ENCODE assay signal across 8 cellular contexts in the genomic region with DNA sequence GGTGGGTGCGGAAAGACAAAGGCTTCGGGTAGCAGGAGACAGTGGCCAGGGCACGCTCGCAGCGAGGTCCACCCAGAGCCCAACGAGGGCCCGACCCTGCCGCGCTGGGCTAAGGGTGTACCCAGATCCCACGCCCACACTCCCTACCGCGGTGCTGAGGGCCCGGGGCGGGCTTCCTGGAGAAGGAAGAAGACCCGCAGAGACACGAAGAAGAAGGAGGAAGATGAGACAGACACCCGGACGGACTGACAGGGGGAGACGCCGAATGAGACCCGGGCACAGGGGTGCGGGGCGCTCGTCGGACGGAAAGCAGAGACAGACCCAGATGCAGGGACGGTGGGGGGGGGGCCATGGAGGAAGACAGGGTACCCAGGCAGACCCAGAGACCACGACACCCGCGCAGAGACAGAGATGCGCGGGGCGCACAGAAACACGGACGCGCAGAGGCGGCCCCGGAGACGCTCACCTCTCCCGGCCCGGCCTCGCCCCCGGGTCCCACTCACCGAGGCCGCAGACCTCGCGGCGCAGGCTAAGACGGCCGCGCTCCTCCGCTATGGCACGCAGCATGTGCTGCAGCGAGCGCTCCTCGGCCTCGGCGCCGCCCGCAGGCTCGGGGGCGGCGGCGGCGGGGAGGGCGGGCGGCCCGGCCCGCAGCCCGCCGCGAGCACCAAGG. TPM values are rescaled to one million over a fixed set of nuclear protein-coding genes. Genes with fewer than 3 reads are reported as not detected.
DNase-seq lines count a peak whose midpoint lies in the region; ATAC-seq and TF ChIP-seq lines count a peak whose summit lies in the region.

No MANE protein-coding gene starts in this region.

- intact Hi-C loops in activated CD8-positive, alpha-beta T cell treated with anti-CD3 and anti-CD28 coated beads for 36 hours (cut with micrococcal nuclease), result no loop called here
- intact Hi-C loops in esophagus squamous epithelium (cut with DNase I), result no loop called here

- H3K36me3 ChIP-seq in DND-41 (ENCODE audit: insufficient read depth, low read length) (peaks cover 13% of the 10 kb centered on the region), esophagus squamous epithelium (peaks cover 0 to 21% (median 0%) of the 10 kb centered on the region in 3 donors), neural progenitor cell (no peaks in the 10 kb centered on the region)

- peaks cover 32% of the 10 kb centered on the region for H3K4me1 Mint-ChIP-seq in activated CD8-positive, alpha-beta T cell treated with anti-CD3 and anti-CD28 coated beads for 36 hours (ENCODE audit: low read depth)
- peaks cover 31% of the 10 kb centered on the region for H3K4me1 Mint-ChIP-seq in neural progenitor cell

- peaks cover 17% of the 10 kb centered on the region for H3F3A ChIP-seq in neural progenitor cell (ENCODE audit: low read depth)

- peak overlapping the region; percentile 93 for H3K4me3 Mint-ChIP-seq in activated CD8-positive, alpha-beta T cell treated with anti-CD3 and anti-CD28 coated beads for 36 hours
- peak overlapping the region; percentile 95 for H3K4me3 Mint-ChIP-seq in neural progenitor cell

- no peaks in the 10 kb centered on the region for H3K27me3 ChIP-seq in DND-41 (ENCODE audit: insufficient read depth, low read length, poor library complexity)
- no peaks in the 10 kb centered on the region for H3K27me3 ChIP-seq in esophagus squamous epithelium
- H3K27me3 ChIP-seq in neural progenitor cell, result peaks cover 24% of the 10 kb centered on the region

- peak overlapping the region; percentile 77 for H3K27ac Mint-ChIP-seq in activated CD8-positive, alpha-beta T cell treated with anti-CD3 and anti-CD28 coated beads for 36 hours
- H3K27ac Mint-ChIP-seq in neural progenitor cell, result no peak overlapping the region

- no peak for TF ChIP-seq POLR2A in esophagus squamous epithelium (IDR thresholded peaks at IDR 0.05)

- H3K36me3 Mint-ChIP-seq in activated CD8-positive, alpha-beta T cell treated with anti-CD3 and anti-CD28 coated beads for 36 hours (ENCODE audit: low read depth), result peaks cover 6% of the 10 kb centered on the region
- H3K36me3 Mint-ChIP-seq in neural progenitor cell, result no peaks in the 10 kb centered on the region

- peak overlapping the region; percentile 94 for H3K4me2 ChIP-seq in DND-41 (ENCODE audit: insufficient read depth, low read length)
- peak overlapping the region; percentile 76 for H3K4me2 ChIP-seq in neural progenitor cell

- H3K9me3 ChIP-seq in DND-41 (ENCODE audit: insufficient read depth, low read length, severe bottlenecking), result no peaks in the 10 kb centered on the region
- no peaks in the 10 kb centered on the region for H3K9me3 ChIP-seq in esophagus squamous epithelium
- no peaks in the 10 kb centered on the region for H3K9me3 ChIP-seq in neural progenitor cell (ENCODE audit: low read depth)

- POLR2A ChIA-PET in activated CD8-positive, alpha-beta T cell treated with anti-CD3 and anti-CD28 coated beads for 36 hours (lab: Charles Lee), result interaction anchor here (0.5 kb wide), 1 partner anchor 726 kb away, joined by 3 read pairs; no protein-coding TSS in a partner anchor

- H3K4me3 ChIP-seq in DND-41 (ENCODE audit: low read depth in 1 of 2, low read length in 2 of 2) (peak overlapping the region; percentile 64 to 87; a peak in 3 of 4 replicates), esophagus squamous epithelium (peak overlapping the region; percentile 68 to 88 (median 76)), neural progenitor cell (peak overlapping the region; percentile 55)

- 0% methylated on average over 6 to 20 of the region's 72 CpGs for WGBS in esophagus squamous epithelium, 2 donors

- H4K20me1 ChIP-seq in DND-41 (ENCODE audit: insufficient read depth, low read length), result peaks cover 40% of the 10 kb centered on the region
- H4K20me1 ChIP-seq in neural progenitor cell (ENCODE audit: low read depth), result peaks cover 49% of the 10 kb centered on the region

- H2AFZ ChIP-seq in DND-41 (ENCODE audit: low read depth, low read length) (peak overlapping the region; percentile 78), neural progenitor cell (replicated peaks) (no peak overlapping the region)

- peaks cover 18% of the 10 kb centered on the region for H3K79me2 ChIP-seq in DND-41 (ENCODE audit: insufficient read depth, low read length)
- no peaks in the 10 kb centered on the region for H3K79me2 ChIP-seq in neural progenitor cell (ENCODE audit: low read depth)

- H3K27ac ChIP-seq in DND-41 (ENCODE audit: low read length), result peak overlapping the region; percentile 41; the same call in 1 of the 2 replicates
- H3K27ac ChIP-seq in esophagus squamous epithelium, result peak overlapping the region; percentile 69 to 75 (median 72)
- no peak overlapping the region for H3K27ac ChIP-seq in neural progenitor cell

- peak; percentile 62 for ATAC-seq in DND-41 (ENCODE audit: insufficient read depth, low read depth)
- ATAC-seq in HG03521 (IDR thresholded peaks at IDR 0.05; ENCODE audit: unreplicated experiment), result peak; percentile 23
- ATAC-seq in activated CD8-positive, alpha-beta T cell treated with anti-CD3 and anti-CD28 coated beads for 36 hours, result peak; percentile 50
- no peak for ATAC-seq in HG03135 (IDR thresholded peaks at IDR 0.05; ENCODE audit: unreplicated experiment)
- no peak for ATAC-seq in HG03025 (IDR thresholded peaks at IDR 0.05; ENCODE audit: low FRiP score, unreplicated experiment)

- DNase-seq in DND-41, result peak; percentile 52
- DNase-seq in activated CD8-positive, alpha-beta T cell treated with anti-CD3 and anti-CD28 coated beads for 36 hours, result peak; percentile 58
- no peak for DNase-seq in esophagus squamous epithelium (lab: John Stamatoyannopoulos, UW)
- peak; percentile 43 for DNase-seq in neural progenitor cell (ENCODE audit: low spot score)
- no peak for DNase-seq in NCI-H1436 (lab: John Stamatoyannopoulos, UW)

- TF ChIP-seq CTCF in DND-41 (IDR thresholded peaks at IDR 0.05; ENCODE audit: borderline replicate concordance, extremely low read depth, low read length, poor library complexity, severe bottlenecking) (no peak), esophagus squamous epithelium (IDR thresholded peaks at IDR 0.05) (no peak), neural progenitor cell (IDR thresholded peaks at IDR 0.05) (no peak)
- TF ChIP-seq CTCF in activated CD8-positive, alpha-beta T cell treated with anti-CD3 and anti-CD28 coated beads for 36 hours (IDR thresholded peaks at IDR 0.05), result no peak

- no peaks in the 10 kb centered on the region for H3K9me3 Mint-ChIP-seq in activated CD8-positive, alpha-beta T cell treated with anti-CD3 and anti-CD28 coated beads for 36 hours
- H3K9me3 Mint-ChIP-seq in neural progenitor cell, result no peaks in the 10 kb centered on the region

- H3K27me3 Mint-ChIP-seq in activated CD8-positive, alpha-beta T cell treated with anti-CD3 and anti-CD28 coated beads for 36 hours, result no peaks in the 10 kb centered on the region
- H3K27me3 Mint-ChIP-seq in neural progenitor cell (ENCODE audit: insufficient read depth, low read depth), result peaks cover 27% of the 10 kb centered on the region

- CTCF ChIA-PET in activated CD8-positive, alpha-beta T cell treated with anti-CD3 and anti-CD28 coated beads for 36 hours (lab: Charles Lee), result no interaction called here

- peaks cover 24% of the 10 kb centered on the region for H3K4me1 ChIP-seq in DND-41 (ENCODE audit: insufficient read depth, low read length)
- H3K4me1 ChIP-seq in esophagus squamous epithelium, result peaks cover 21 to 76% (median 30%) of the 10 kb centered on the region in 3 donors
- peaks cover 22% of the 10 kb centered on the region for H3K4me1 ChIP-seq in neural progenitor cell

- peak overlapping the region; percentile 71 for H3K9ac ChIP-seq in DND-41 (ENCODE audit: low read depth, low read length)
- no peak overlapping the region for H3K9ac ChIP-seq in neural progenitor cell

RNA-seq across cellular contexts. Expression of a gene that starts 0.4 kb away (rescaled TPM):
- 10 to 100 TPM; 38.4 to 40.4 TPM for total RNA-seq in activated CD8-positive, alpha-beta T cell treated with anti-CD3 and anti-CD28 coated beads for 36 hours
- total RNA-seq in esophagus squamous epithelium (10 to 100 TPM; 33.1 to 40.2 (median 38.1) TPM), neural progenitor cell (ENCODE audit: low replicate concordance) (15.0 and 36.7 TPM in 2 replicates)

RNA-seq across cellular contexts. Expression of a gene that starts 44.5 kb away (rescaled TPM):
- not detected for total RNA-seq in activated CD8-positive, alpha-beta T cell treated with anti-CD3 and anti-CD28 coated beads for 36 hours
- total RNA-seq in esophagus squamous epithelium, result not detected
- 0.50 TPM in 1 of 2 replicates, not detected in the other for total RNA-seq in neural progenitor cell (ENCODE audit: low replicate concordance)

Comparison
In these comparisons a context has a peak if more than half of its experiments do, and no peak if none do; other contexts are left out.
1. ATAC-seq: peak in DND-41 (single experiment), HG03521 (single experiment) and activated CD8-positive, alpha-beta T cell treated with anti-CD3 and anti-CD28 coated beads for 36 hours (single experiment); none in HG03135 (single experiment) and HG03025 (single experiment).
2. DNase-seq: peak in DND-41 (single experiment), activated CD8-positive, alpha-beta T cell treated with anti-CD3 and anti-CD28 coated beads for 36 hours (single experiment) and neural progenitor cell (single experiment); none in esophagus squamous epithelium (single experiment) and NCI-H1436 (single experiment).
3. Peak in every context shown above with its lines, with median percentiles within 50 percentile points of each other: H3K4me3 ChIP-seq.